8 cellular contexts compared by ENCODE assay signal in the genomic region with DNA sequence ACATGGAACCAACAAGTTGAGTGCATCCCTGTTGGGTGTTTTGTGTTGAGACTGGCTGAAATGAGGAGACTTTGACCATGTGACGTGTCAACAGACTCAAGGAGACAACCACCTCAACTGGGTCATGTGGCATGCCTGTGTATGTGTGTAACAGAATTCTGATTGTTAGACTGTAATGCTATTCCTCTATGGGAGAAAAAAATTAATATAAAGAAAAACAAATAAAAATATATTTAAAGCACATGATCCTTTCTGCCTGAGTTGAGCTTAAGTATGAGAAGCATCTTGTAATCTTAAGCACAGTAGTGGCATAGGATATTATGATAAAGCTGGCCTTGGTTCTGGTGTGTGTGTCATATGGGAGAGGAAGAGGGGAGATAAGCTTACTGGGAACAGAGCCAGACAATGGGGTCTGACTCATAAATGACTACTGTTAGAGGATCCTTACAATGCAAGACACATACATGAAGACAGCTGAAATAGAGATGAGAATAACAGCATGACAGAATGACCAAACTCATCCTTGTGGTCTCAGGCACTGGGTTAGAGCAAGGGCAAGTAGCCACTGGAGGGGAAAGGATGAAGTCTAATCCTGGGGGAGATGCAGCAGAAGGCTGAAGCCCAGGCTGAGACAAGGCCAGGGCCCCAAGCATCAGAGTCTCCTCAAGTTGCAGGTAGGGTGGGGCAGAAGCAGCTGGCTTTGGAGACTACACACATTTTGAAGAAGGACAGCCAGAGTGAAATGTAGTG. TPM values are rescaled to one million over a fixed set of nuclear protein-coding genes. Genes with fewer than 3 reads are reported as not detected.
DNase-seq lines count a peak whose midpoint lies in the region; ATAC-seq and TF ChIP-seq lines count a peak whose summit lies in the region.

No MANE protein-coding gene starts in this region.

- H3K9me3 Mint-ChIP-seq in activated T-helper 17 cell treated with anti-CD3 and anti-CD28 coated beads, Interleukin-2, amount 50 U/mL, for 72 hours: no peaks in the 10 kb centered on the region

- H3K4me1 ChIP-seq in mucosa of descending colon (ENCODE audit: low read depth): peaks cover 8% of the 10 kb centered on the region

- no peaks in the 10 kb centered on the region for H3K9me3 ChIP-seq in mucosa of descending colon

- peak; percentile 20 for ATAC-seq in activated T-helper 17 cell treated with anti-CD3 and anti-CD28 coated beads, Interleukin-2, amount 50 U/mL, for 72 hours (replicated peaks)
- ATAC-seq in left colon (no peak), mucosa of descending colon (no peak)

- no peak overlapping the region for H3K4me3 ChIP-seq in mucosa of descending colon

- H3K27ac Mint-ChIP-seq in activated T-helper 17 cell treated with anti-CD3 and anti-CD28 coated beads, Interleukin-2, amount 50 U/mL, for 72 hours: peak overlapping the region; percentile 46

- H3K36me3 ChIP-seq in mucosa of descending colon (ENCODE audit: low read depth): no peaks in the 10 kb centered on the region

- no peak for TF ChIP-seq CTCF in mucosa of descending colon (IDR thresholded peaks at IDR 0.05)

- peaks cover 19% of the 10 kb centered on the region for H3K4me1 Mint-ChIP-seq in activated T-helper 17 cell treated with anti-CD3 and anti-CD28 coated beads, Interleukin-2, amount 50 U/mL, for 72 hours

- DNase-seq in CD1c-positive myeloid dendritic cell (ENCODE audit: extremely low spot score): peak; percentile 13
- peak; percentile 99 for DNase-seq in HS-27A (ENCODE audit: low read depth)
- peak; percentile 97 for DNase-seq in kidney glomerular epithelial cell (lab: John Stamatoyannopoulos, UW)
- DNase-seq in SHP77 (lab: John Stamatoyannopoulos, UW): no peak
- DNase-seq in COR-L47 (lab: John Stamatoyannopoulos, UW): no peak
- DNase-seq in left colon: no peak
- DNase-seq in mucosa of descending colon: no peak

- no peaks in the 10 kb centered on the region for H3K27me3 Mint-ChIP-seq in activated T-helper 17 cell treated with anti-CD3 and anti-CD28 coated beads, Interleukin-2, amount 50 U/mL, for 72 hours

- intact Hi-C loops in left colon (cut with DNase I, micrococcal nuclease): no loop called here
- intact Hi-C loops in mucosa of descending colon (cut with DNase I, micrococcal nuclease): no loop called here

- peaks cover 61% of the 10 kb centered on the region for H3K36me3 Mint-ChIP-seq in activated T-helper 17 cell treated with anti-CD3 and anti-CD28 coated beads, Interleukin-2, amount 50 U/mL, for 72 hours (ENCODE audit: low read depth)

- no peak overlapping the region for H3K4me3 Mint-ChIP-seq in activated T-helper 17 cell treated with anti-CD3 and anti-CD28 coated beads, Interleukin-2, amount 50 U/mL, for 72 hours

RNA-seq across cellular contexts. Expression of gene TP53INP2, which starts 9.2 kb away (rescaled TPM):
- 1 to 10 TPM; 4.1 to 9.2 TPM for total RNA-seq in activated T-helper 17 cell treated with anti-CD3 and anti-CD28 coated beads, Interleukin-2, amount 50 U/mL, for 72 hours
- total RNA-seq in left colon: 100 to 1,000 TPM in 1 of 2 donors, 10 to 100 TPM in 1; 72.9 to 111 TPM
- total RNA-seq in mucosa of descending colon: 100 to 1,000 TPM in 2 of 3 donors, 10 to 100 TPM in 1; 65.9 to 155 (median 114) TPM

RNA-seq across cellular contexts. Expression of gene PIGU, which starts 36.5 kb away (rescaled TPM):
- 10 to 100 TPM; 17.3 to 23.0 TPM for total RNA-seq in activated T-helper 17 cell treated with anti-CD3 and anti-CD28 coated beads, Interleukin-2, amount 50 U/mL, for 72 hours
- total RNA-seq in left colon: 10 to 100 TPM; 20.7 to 26.4 TPM
- 10 to 100 TPM; 14.4 to 26.3 (median 24.3) TPM for total RNA-seq in mucosa of descending colon

Comparison
In these comparisons a context has a peak if more than half of its experiments do, and no peak if none do; other contexts are left out.
1. DNase-seq: peak in CD1c-positive myeloid dendritic cell (single experiment), HS-27A (single experiment) and kidney glomerular epithelial cell (single experiment); none in SHP77 (0 of 2), COR-L47 (single experiment), left colon (0 of 2) and mucosa of descending colon (0 of 3).
2. RNA of gene TP53INP2, which starts 9.2 kb away (total RNA-seq): 65.9 to 155 TPM in mucosa of descending colon and 72.9 to 111 TPM in left colon; 4.1 to 9.2 TPM in activated T-helper 17 cell treated with anti-CD3 and anti-CD28 coated beads, Interleukin-2, amount 50 U/mL, for 72 hours; every median in the first group is over 4 times any median in the second.